In genomic region chr6:16136536-16137450, GRCh38 we compare ENCODE assay signal across 9 cellular contexts. TPM values are rescaled to one million over a fixed set of nuclear protein-coding genes. Genes with fewer than 3 reads are reported as not detected.
A peak's percentile ranks its signal among the peaks of the same experiment; 100 is the strongest.
DNase-seq lines count a peak whose midpoint lies in the region; ATAC-seq and TF ChIP-seq lines count a peak whose summit lies in the region.
"Had no signal": no experiment of that assay in that cellular context is flagged by ENCODE, and none has a peak within 500 bp of the region (broad histone marks: within the 10 kb centered on the region; RNA-seq: fewer than 3 reads in every experiment).

No MANE protein-coding gene starts in this region.

- H3K9me2 ChIP-seq in SK-N-SH: no peaks in the 10 kb centered on the region

- WGBS in SK-N-SH (ENCODE audit: low lambda C conversion rate): 29% methylated on average over 5 of the region's 5 CpGs
- WGBS in neuronal stem cell (ENCODE audit: extremely low coverage in 2 of 2, insufficient read length in 2 of 2, insufficient replicate concordance in 1 of 2), 2 donors: no CpG with 5 or more reads among the region's 5 CpGs

- POLR2A ChIA-PET in SK-N-SH (lab: Yijun Ruan, JAX): interaction anchor here (0.6 to 1.0 kb wide), 2 partner anchors 8 to 407 kb away, joined by 3 read pairs; partner anchors contain the start of gene MYLIP

- no peak for TF ChIP-seq RAD21 in SK-N-SH (IDR thresholded peaks at IDR 0.05; ENCODE audit: low read length)

- no peak overlapping the region for H2AK5ac ChIP-seq in neuronal stem cell (ENCODE audit: low read depth, low read length)

- no peak overlapping the region for H4K8ac ChIP-seq in neuronal stem cell (ENCODE audit: low read depth, low read length)

- no peak for TF ChIP-seq CTCF in SK-N-SH (IDR thresholded peaks at IDR 0.05)
- TF ChIP-seq CTCF in breast epithelium (IDR thresholded peaks at IDR 0.05): no peak
- no peak for TF ChIP-seq CTCF in nephron (IDR thresholded peaks at IDR 0.05; ENCODE audit: unreplicated experiment in 3 of 3)

- peaks cover 45 to 47% of the 10 kb centered on the region in 2 experiments; a peak in 3 of 4 replicates for H3K4me1 ChIP-seq in SK-N-SH (ENCODE audit: control insufficient read depth in 1 of 2, insufficient read depth in 2 of 2, low read depth in 1 of 2, low read length in 1 of 2)
- peaks cover 2 to 27% of the 10 kb centered on the region in 2 donors for H3K4me1 ChIP-seq in breast epithelium
- no peaks in the 10 kb centered on the region for H3K4me1 ChIP-seq in neuronal stem cell (ENCODE audit: control insufficient read depth in 2 of 2, insufficient read depth in 1 of 2, low read depth in 1 of 2, low read length in 2 of 2)

- H3K9ac ChIP-seq in SK-N-SH: no peak overlapping the region
- no peak overlapping the region for H3K9ac ChIP-seq in neuronal stem cell (ENCODE audit: low read depth, low read length, poor library complexity)

- no peak overlapping the region for H4K91ac ChIP-seq in neuronal stem cell (ENCODE audit: low read depth, low read length, poor library complexity)

- intact Hi-C loops in breast epithelium (cut with DNase I; ENCODE audit: low total_unique reads): no loop called here

- H3K4me3 Mint-ChIP-seq in nephron: peak overlapping the region in 1 of 3 experiments; percentile 23

- no peak overlapping the region for H2BK12ac ChIP-seq in neuronal stem cell (ENCODE audit: low read length)

- H3K9me3 Mint-ChIP-seq in nephron: no peaks in the 10 kb centered on the region

- H3K79me1 ChIP-seq in neuronal stem cell (ENCODE audit: low read depth, low read length): no peaks in the 10 kb centered on the region

- H3K36me3 ChIP-seq in SK-N-SH (replicated peaks in 1 of 2; ENCODE audit: control insufficient read depth in 1 of 2, insufficient read depth in 2 of 2, low read length in 1 of 2) (peaks cover 0 to 6% of the 10 kb centered on the region in 2 experiments), breast epithelium (no peaks in the 10 kb centered on the region), neuronal stem cell (replicated peaks in 1 of 2; ENCODE audit: control insufficient read depth in 2 of 2, insufficient read depth in 2 of 2, low read length in 2 of 2) (no peaks in the 10 kb centered on the region)

- peaks cover 82% of the 10 kb centered on the region for H3K4me1 Mint-ChIP-seq in nephron

- CTCF ChIA-PET in SK-N-SH (lab: Yijun Ruan, JAX): interaction anchor here (0.9 to 2.4 kb wide), 6 partner anchors 8 to 445 kb away, joined by 3 to 6 read pairs (median 4); partner anchors contain the start of gene MYLIP

- H3K27ac ChIP-seq in SK-N-SH (ENCODE audit: low read depth in 2 of 2, low read length in 1 of 2): peak overlapping the region in 1 of 2 experiments; percentile 31; a peak in 1 of 4 replicates
- peak overlapping the region; percentile 34 to 63 for H3K27ac ChIP-seq in breast epithelium
- H3K27ac ChIP-seq in neuronal stem cell (replicated peaks; ENCODE audit: low read length): no peak overlapping the region
- H3K27ac ChIP-seq: right lobe of liver had no signal

- H3K79me2 ChIP-seq in SK-N-SH (ENCODE audit: insufficient read depth): no peaks in the 10 kb centered on the region

- H3K9me3 ChIP-seq in SK-N-SH (no peaks in the 10 kb centered on the region), breast epithelium (no peaks in the 10 kb centered on the region), neuronal stem cell (replicated peaks in 1 of 2; ENCODE audit: control insufficient read depth in 2 of 2, insufficient read depth in 1 of 2, low read depth in 1 of 2, low read length in 2 of 2) (no peaks in the 10 kb centered on the region)
- H3K9me3 ChIP-seq: right lobe of liver had no signal

- H3F3A ChIP-seq in SK-N-SH (replicated peaks; ENCODE audit: insufficient read depth): peaks cover 10% of the 10 kb centered on the region

- peak overlapping the region in 2 of 3 experiments; percentile 18 to 30 for H3K27ac Mint-ChIP-seq in nephron

- H3K27me3 ChIP-seq in SK-N-SH (ENCODE audit: insufficient read depth) (peaks cover 5% of the 10 kb centered on the region; the same call in 1 of the 2 replicates), breast epithelium (no peaks in the 10 kb centered on the region), neuronal stem cell (ENCODE audit: control insufficient read depth in 3 of 3, insufficient read depth in 3 of 3, low read depth in 1 of 3, low read length in 3 of 3) (no peaks in the 10 kb centered on the region)
- H3K27me3 ChIP-seq: right lobe of liver had no signal

- no peak overlapping the region for H3K23ac ChIP-seq in neuronal stem cell (ENCODE audit: low read depth, low read length, poor library complexity)

- peak overlapping the region in 1 of 2 experiments; percentile 24; a peak in 1 of 4 replicates for H3K4me3 ChIP-seq in SK-N-SH (ENCODE audit: low read depth in 2 of 2, low read length in 1 of 2)
- peak overlapping the region in 1 of 3 donors; percentile 31 for H3K4me3 ChIP-seq in breast epithelium
- no peak overlapping the region for H3K4me3 ChIP-seq in neuronal stem cell (ENCODE audit: low read length in 2 of 2)
- H3K4me3 ChIP-seq: right lobe of liver had no signal

- H3K4ac ChIP-seq in neuronal stem cell (ENCODE audit: low read length): no peak overlapping the region

- H3K18ac ChIP-seq in neuronal stem cell (ENCODE audit: low read length): no peak overlapping the region

- H3K14ac ChIP-seq in neuronal stem cell (ENCODE audit: low read length): no peak overlapping the region

- H2BK5ac ChIP-seq in neuronal stem cell (ENCODE audit: low read length): no peak overlapping the region

- no peak overlapping the region for H2AFZ ChIP-seq in SK-N-SH (ENCODE audit: low read depth)
- no peak overlapping the region for H2AFZ ChIP-seq in neuronal stem cell (ENCODE audit: low read length)

- TF ChIP-seq EP300 in SK-N-SH (IDR thresholded peaks at IDR 0.05; ENCODE audit: borderline replicate concordance in 1 of 2, low read depth in 1 of 2, low read length in 1 of 2): peak; percentile 57 to 90; a peak in 3 of 4 replicates

- H2BK15ac ChIP-seq in neuronal stem cell (ENCODE audit: low read length): no peak overlapping the region

- H3K4me2 ChIP-seq in SK-N-SH (peak overlapping the region; percentile 51; the same call in 1 of the 2 replicates), neuronal stem cell (ENCODE audit: insufficient read depth, low read length, poor library complexity, severe bottlenecking) (no peak overlapping the region)

- H2BK120ac ChIP-seq in neuronal stem cell (ENCODE audit: low read depth, low read length): no peak overlapping the region

- no peak for TF ChIP-seq POLR2A in breast epithelium (IDR thresholded peaks at IDR 0.05)

- peaks cover 21% of the 10 kb centered on the region; the same call in 1 of the 2 replicates for H4K20me1 ChIP-seq in SK-N-SH (ENCODE audit: insufficient read depth)

- peaks cover 42% of the 10 kb centered on the region for H3K36me3 Mint-ChIP-seq in nephron (ENCODE audit: low read depth)

- no peaks in the 10 kb centered on the region for H3K27me3 Mint-ChIP-seq in nephron (ENCODE audit: low read depth)

- peak; percentile 63 for ATAC-seq in GM19463 (IDR thresholded peaks at IDR 0.05; ENCODE audit: unreplicated experiment)
- no peak for ATAC-seq in GM21529 (IDR thresholded peaks at IDR 0.05; ENCODE audit: unreplicated experiment)

- DNase-seq in SK-N-SH: no peak
- DNase-seq in breast epithelium (ENCODE audit: low spot score in 2 of 2): peak in 1 of 2 donors; percentile 33
- no peak for DNase-seq in NOMO-1 treated with dmso at 0.1 percent for 144 hours (lab: John Stamatoyannopoulos, UW; ENCODE audit: unreplicated experiment)
- DNase-seq in NCI-H1436 treated with DMSO at 0.1 percent for 48 hours (lab: John Stamatoyannopoulos, UW): no peak
- no peak for DNase-seq in neuronal stem cell (ENCODE audit: low spot score)
- DNase-seq: right lobe of liver had no signal

TF ChIP-seq in SK-N-SH, 30 proteins besides CTCF, POLR2A, EP300 and RAD21 (continues in another document):
- TF ChIP-seq FOXJ3 (CRISPR knock-in tag; IDR thresholded peaks at IDR 0.05): no peak
- no peak for TF ChIP-seq SMC3 (IDR thresholded peaks at IDR 0.05; ENCODE audit: low read depth, low read length)
- peak; percentile 63; the same call in 1 of the 2 replicates for TF ChIP-seq MEF2A (IDR thresholded peaks at IDR 0.05; ENCODE audit: borderline replicate concordance, low read depth)
- TF ChIP-seq MXI1 (IDR thresholded peaks at IDR 0.05; ENCODE audit: low read depth, low read length): no peak
- TF ChIP-seq FOSL2 (IDR thresholded peaks at IDR 0.05; ENCODE audit: borderline replicate concordance, low read depth): peak; percentile 94
- TF ChIP-seq RXRA (IDR thresholded peaks at IDR 0.05; ENCODE audit: borderline replicate concordance, low read depth): peak; percentile 84
- TF ChIP-seq TCF12 (IDR thresholded peaks at IDR 0.05): peak; percentile 99
- peak; percentile 80 for TF ChIP-seq ZBTB33 (IDR thresholded peaks at IDR 0.05; ENCODE audit: borderline replicate concordance, low read depth)
- TF ChIP-seq YY1 (IDR thresholded peaks at IDR 0.05; ENCODE audit: low read depth): 0 out of 2 replicates have a peak, but pooled peaks have one; percentile 33
- peak; percentile 98 for TF ChIP-seq JUND (IDR thresholded peaks at IDR 0.05)
- no peak for TF ChIP-seq RFX5 (IDR thresholded peaks at IDR 0.05; ENCODE audit: low read length)

RNA-seq across cellular contexts. Expression of gene MYLIP, which starts 7.9 kb away (rescaled TPM):
- 3.1 and 3.8 TPM in 2 replicates for polyA plus RNA-seq in SK-N-SH (2012; rRNA removed)
- 3.4 TPM in 2 replicates for polyA plus RNA-seq in SK-N-SH (2012; cell fraction: cytosol; rRNA removed)
- 6.3 and 7.0 TPM in 2 replicates for polyA plus RNA-seq in SK-N-SH (2012; cell fraction: nucleus; rRNA removed)
- total RNA-seq in breast epithelium: 10 to 100 TPM; 47.2 to 63.0 (median 59.6) TPM
- 4.2 TPM for polyA plus RNA-seq in neuronal stem cell (2013, experiment 1 of 2)
- 3.9 TPM for polyA plus RNA-seq in neuronal stem cell (2013, experiment 2 of 2)
